6 cellular contexts compared by ENCODE assay signal in genomic region chr19:1081301-1082164, GRCh38. TPM values are rescaled to one million over a fixed set of nuclear protein-coding genes. Genes with fewer than 3 reads are reported as not detected.
A peak's percentile ranks its signal among the peaks of the same experiment; 100 is the strongest.
DNase-seq lines count a peak whose midpoint lies in the region; ATAC-seq lines count a peak whose summit lies in the region.

No MANE protein-coding gene starts in this region.

- intact Hi-C loops in posterior vena cava (cut with DNase I) = loop anchor here in 1 of 2 donors (5.0 kb wide), 1 partner anchor 34 kb away; no protein-coding TSS in a partner anchor

- ATAC-seq in central memory CD8-positive, alpha-beta T cell (replicated peaks; ENCODE audit: extremely low read depth, poor library complexity, severe bottlenecking) = no peak
- ATAC-seq in HG02885 (IDR thresholded peaks at IDR 0.05; ENCODE audit: poor library complexity, unreplicated experiment) = no peak

- peak overlapping the region; percentile 83 for H3K4me3 Mint-ChIP-seq in central memory CD8-positive, alpha-beta T cell

- peaks cover 32% of the 10 kb centered on the region for H3K4me1 Mint-ChIP-seq in central memory CD8-positive, alpha-beta T cell

- peak; percentile 41 for DNase-seq in NCI-H1436 (lab: John Stamatoyannopoulos, UW)
- no peak for DNase-seq in NCI-H1436 treated with DMSO at 0.1 percent for 48 hours (lab: John Stamatoyannopoulos, UW)
- no peak for DNase-seq in central memory CD8-positive, alpha-beta T cell (ENCODE audit: low spot score in 2 of 2)
- DNase-seq in posterior vena cava (ENCODE audit: low spot score) = peak; percentile 79
- no peak for DNase-seq in HT-29 (ENCODE audit: low spot score)

- H3K9me3 Mint-ChIP-seq in central memory CD8-positive, alpha-beta T cell = no peaks in the 10 kb centered on the region

- H3K27me3 Mint-ChIP-seq in central memory CD8-positive, alpha-beta T cell = no peaks in the 10 kb centered on the region

- H3K27ac Mint-ChIP-seq in central memory CD8-positive, alpha-beta T cell (ENCODE audit: low read depth) = peak overlapping the region; percentile 96

- peaks cover 94% of the 10 kb centered on the region for H3K36me3 Mint-ChIP-seq in central memory CD8-positive, alpha-beta T cell (ENCODE audit: insufficient read depth)

RNA-seq across cellular contexts. Expression of gene POLR2E, which starts 13.6 kb away (rescaled TPM):
- 100 to 1,000 TPM in 1 of 2 donors, 10 to 100 TPM in 1; 89.9 to 105 TPM for total RNA-seq in posterior vena cava
- 394 and 395 TPM in 2 replicates for total RNA-seq in HT-29 (2014; rRNA removed; shearing (Covaris generic))

RNA-seq across cellular contexts. Expression of gene ARHGAP45, which starts 14.6 kb away (rescaled TPM):
- 10 to 100 TPM in 1 of 2 donors, 1 to 10 TPM in 1; 10.0 to 26.8 TPM for total RNA-seq in posterior vena cava
- 93.3 and 102 TPM in 2 replicates for total RNA-seq in HT-29 (2014; rRNA removed; shearing (Covaris generic))

RNA-seq across cellular contexts. Expression of gene GPX4, which starts 22.3 kb away (rescaled TPM):
- 100 to 1,000 TPM; 176 to 193 TPM for total RNA-seq in posterior vena cava
- 1,102 and 1,117 TPM in 2 replicates for total RNA-seq in HT-29 (2014; rRNA removed; shearing (Covaris generic))

RNA-seq across cellular contexts. Expression of gene ABCA7, which starts 41.6 kb away (rescaled TPM):
- 1 to 10 TPM; 4.0 to 4.4 TPM for total RNA-seq in posterior vena cava
- 56.9 and 76.3 TPM in 2 replicates for total RNA-seq in HT-29 (2014; rRNA removed; shearing (Covaris generic))

RNA-seq across cellular contexts. Expression of gene CNN2, which starts 55.1 kb away (rescaled TPM):
- 100 to 1,000 TPM in 1 of 2 donors, 10 to 100 TPM in 1; 94.7 to 136 TPM for total RNA-seq in posterior vena cava
- total RNA-seq in HT-29 (2014; rRNA removed; shearing (Covaris generic)) = 265 and 298 TPM in 2 replicates

Comparison
In these comparisons a context has a peak if more than half of its experiments do, and no peak if none do; other contexts are left out.
1. DNase-seq: peak in NCI-H1436 (single experiment) and posterior vena cava (single experiment); none in NCI-H1436 treated with DMSO at 0.1 percent for 48 hours (single experiment), central memory CD8-positive, alpha-beta T cell (0 of 2) and HT-29 (single experiment).